In genomic region chr16:49431591-49432290, GRCh38 we compare ENCODE assay signal across 27 cellular contexts. TPM values are rescaled to one million over a fixed set of nuclear protein-coding genes. Genes with fewer than 3 reads are reported as not detected.
"Had no signal": no experiment of that assay in that cellular context is flagged by ENCODE, and none has a peak within 500 bp of the region (broad histone marks: within the 10 kb centered on the region; RNA-seq: fewer than 3 reads in every experiment).

No MANE protein-coding gene starts in this region.

- H3K27ac Mint-ChIP-seq: activated CD8-positive, alpha-beta T cell treated with anti-CD3 and anti-CD28 coated beads, Interleukin-2, amount 10 ng/mL, durations not matched to agents 7 days and 5 days; activated naive CD4-positive, alpha-beta T cell treated with anti-CD3 and anti-CD28 coated beads for 36 hours; activated naive CD8-positive, alpha-beta T cell treated with anti-CD3 and anti-CD28 coated beads for 36 hours had no signal

- H3K4me1 ChIP-seq: breast epithelium had no signal

- H3K4me3 ChIP-seq: breast epithelium had no signal

- H3K36me3 Mint-ChIP-seq: activated naive CD8-positive, alpha-beta T cell treated with anti-CD3 and anti-CD28 coated beads for 36 hours had no signal

- H3K4me3 Mint-ChIP-seq: activated CD8-positive, alpha-beta T cell treated with anti-CD3 and anti-CD28 coated beads, Interleukin-2, amount 10 ng/mL, durations not matched to agents 7 days and 5 days; activated naive CD4-positive, alpha-beta T cell treated with anti-CD3 and anti-CD28 coated beads for 36 hours; activated naive CD8-positive, alpha-beta T cell treated with anti-CD3 and anti-CD28 coated beads for 36 hours had no signal

- DNase-seq: activated CD4-positive, alpha-beta T cell treated with anti-CD3 and anti-CD28 coated beads for 4 hours; activated CD8-positive, alpha-beta memory T cell treated with anti-CD3 and anti-CD28 coated beads, Interleukin-2, amount 50 U/mL, for 48 hours; activated CD8-positive, alpha-beta T cell treated with anti-CD3 and anti-CD28 coated beads, Interleukin-2, amount 10 ng/mL, durations not matched to agents 7 days and 5 days; activated naive CD4-positive, alpha-beta T cell treated with anti-CD3 and anti-CD28 coated beads for 36 hours; activated naive CD8-positive, alpha-beta T cell treated with anti-CD3 and anti-CD28 coated beads for 36 hours; activated T-cell treated with anti-CD3 and anti-CD28 coated beads, Interleukin-2, amount 50 U/mL, for 1 hour; central memory CD4-positive, alpha-beta T cell; NCI-H1092; NCI-H1417; NCI-H1930; NCI-H2171; NCI-H2227 treated with DMSO at 0.1 percent for 48 hours; NCI-H526 treated with DMSO at 0.1 percent for 48 hours; NCI-H82; RPMI8226; SK-N-SH; T-helper 1 cell; WERI-Rb-1 had no signal

- H3K27me3 Mint-ChIP-seq: activated naive CD8-positive, alpha-beta T cell treated with anti-CD3 and anti-CD28 coated beads for 36 hours had no signal

- ATAC-seq: activated CD4-positive, CD25-positive, alpha-beta regulatory T cell treated with anti-CD3 and anti-CD28 coated beads, Interleukin-2, amount 50 U/mL, for 24 hours; activated CD8-positive, alpha-beta T cell treated with anti-CD3 and anti-CD28 coated beads, Interleukin-2, amount 10 ng/mL, durations not matched to agents 7 days and 5 days; Right ventricle myocardium inferior had no signal

- H3K9me3 ChIP-seq: SK-N-SH had no signal

- H3K36me3 ChIP-seq: breast epithelium, WERI-Rb-1 had no signal

- H3K4me1 Mint-ChIP-seq: activated naive CD8-positive, alpha-beta T cell treated with anti-CD3 and anti-CD28 coated beads for 36 hours had no signal

- H3K27ac ChIP-seq: breast epithelium, KMS-11, WERI-Rb-1 had no signal

RNA-seq across cellular contexts. Expression of gene C16orf78, which starts 58.1 kb away (rescaled TPM):
- total RNA-seq: activated CD8-positive, alpha-beta T cell treated with anti-CD3 and anti-CD28 coated beads, Interleukin-2, amount 10 ng/mL, durations not matched to agents 7 days and 5 days; activated naive CD4-positive, alpha-beta T cell treated with anti-CD3 and anti-CD28 coated beads for 36 hours; activated naive CD8-positive, alpha-beta T cell treated with anti-CD3 and anti-CD28 coated beads for 36 hours; aorta; breast epithelium; MCF 10A; NCI-H460; OCI-LY7; Right ventricle myocardium inferior; T-helper 2 cell treated with Interferon-gamma antibody and Interleukin-4, amounts not matched to agents 100 ng/mL and 5 ng/mL, for 36 hours had no signal
